Comparison of ENCODE assay signal across 25 cellular contexts in genomic region chr18:13246591-13246990, GRCh38. TPM values are rescaled to one million over a fixed set of nuclear protein-coding genes. Genes with fewer than 3 reads are reported as not detected.
"Had no signal": no experiment of that assay in that cellular context is flagged by ENCODE, and none has a peak within 500 bp of the region (broad histone marks: within the 10 kb centered on the region; RNA-seq: fewer than 3 reads in every experiment).

No MANE protein-coding gene starts in this region.

- H3K9me3 ChIP-seq: gastroesophageal sphincter, thoracic aorta, upper lobe of left lung had no signal

- H3K9me3 Mint-ChIP-seq: activated naive CD4-positive, alpha-beta T cell treated with anti-CD3 and anti-CD28 coated beads, Interleukin-2, amount 10 ng/mL, durations not matched to agents 7 days and 5 days; activated T-cell treated with anti-CD3 and anti-CD28 coated beads, Interleukin-2, amount 50 U/mL, for 24 hours; stimulated activated effector memory CD8-positive, alpha-beta T cell treated with anti-CD3 and anti-CD28 coated beads, Interleukin-12 subunit alpha, Interleukin-12 subunit beta, amount 100 ng/mL, for 72 hours; stimulated activated naive CD8-positive, alpha-beta T cell treated with anti-CD3 and anti-CD28 coated beads, Interleukin-15, Interleukin-2, amounts not matched to agents 100 ng/mL and 50 ng/mL, for 24 hours had no signal

- ATAC-seq: activated naive CD8-positive, alpha-beta T cell treated with anti-CD3 and anti-CD28 coated beads, Interleukin-2, amount 50 U/mL, for 24 hours; gastroesophageal sphincter; natural killer cell; right cardiac atrium; stimulated activated effector memory CD8-positive, alpha-beta T cell treated with anti-CD3 and anti-CD28 coated beads, Interleukin-12 subunit alpha, Interleukin-12 subunit beta, amount 100 ng/mL, for 72 hours had no signal

- H2AFZ ChIP-seq: neural progenitor cell had no signal

- H3K4me3 Mint-ChIP-seq: activated naive CD4-positive, alpha-beta T cell treated with anti-CD3 and anti-CD28 coated beads, Interleukin-2, amount 10 ng/mL, durations not matched to agents 7 days and 5 days; activated naive CD8-positive, alpha-beta T cell treated with anti-CD3 and anti-CD28 coated beads, Interleukin-2, amount 50 U/mL, for 24 hours; activated T-cell treated with anti-CD3 and anti-CD28 coated beads, Interleukin-2, amount 50 U/mL, for 24 hours; natural killer cell; neural progenitor cell; stimulated activated effector memory CD8-positive, alpha-beta T cell treated with anti-CD3 and anti-CD28 coated beads, Interleukin-12 subunit alpha, Interleukin-12 subunit beta, amount 100 ng/mL, for 72 hours; stimulated activated naive CD8-positive, alpha-beta T cell treated with anti-CD3 and anti-CD28 coated beads, Interleukin-15, Interleukin-2, amounts not matched to agents 100 ng/mL and 50 ng/mL, for 24 hours had no signal

- H3K36me3 Mint-ChIP-seq: activated naive CD4-positive, alpha-beta T cell treated with anti-CD3 and anti-CD28 coated beads, Interleukin-2, amount 10 ng/mL, durations not matched to agents 7 days and 5 days; natural killer cell; stimulated activated effector memory CD8-positive, alpha-beta T cell treated with anti-CD3 and anti-CD28 coated beads, Interleukin-12 subunit alpha, Interleukin-12 subunit beta, amount 100 ng/mL, for 72 hours had no signal

- H3K27ac Mint-ChIP-seq: activated naive CD4-positive, alpha-beta T cell treated with anti-CD3 and anti-CD28 coated beads, Interleukin-2, amount 10 ng/mL, durations not matched to agents 7 days and 5 days; activated naive CD8-positive, alpha-beta T cell treated with anti-CD3 and anti-CD28 coated beads, Interleukin-2, amount 50 U/mL, for 24 hours; activated T-cell treated with anti-CD3 and anti-CD28 coated beads, Interleukin-2, amount 50 U/mL, for 24 hours; natural killer cell; neural progenitor cell; stimulated activated effector memory CD8-positive, alpha-beta T cell treated with anti-CD3 and anti-CD28 coated beads, Interleukin-12 subunit alpha, Interleukin-12 subunit beta, amount 100 ng/mL, for 72 hours; stimulated activated naive CD8-positive, alpha-beta T cell treated with anti-CD3 and anti-CD28 coated beads, Interleukin-15, Interleukin-2, amounts not matched to agents 100 ng/mL and 50 ng/mL, for 24 hours had no signal

- H3K4me1 Mint-ChIP-seq: activated naive CD4-positive, alpha-beta T cell treated with anti-CD3 and anti-CD28 coated beads, Interleukin-2, amount 10 ng/mL, durations not matched to agents 7 days and 5 days; activated naive CD8-positive, alpha-beta T cell treated with anti-CD3 and anti-CD28 coated beads, Interleukin-2, amount 50 U/mL, for 24 hours; natural killer cell; stimulated activated effector memory CD8-positive, alpha-beta T cell treated with anti-CD3 and anti-CD28 coated beads, Interleukin-12 subunit alpha, Interleukin-12 subunit beta, amount 100 ng/mL, for 72 hours had no signal

- DNase-seq: activated CD4-positive, alpha-beta T cell treated with anti-CD3 and anti-CD28 coated beads for 4 hours; activated CD4-positive, alpha-beta T cell treated with anti-CD3 and anti-CD28 coated beads, Interleukin-2, amount 50 U/mL, for 4 hours; activated CD8-positive, alpha-beta memory T cell treated with anti-CD3 and anti-CD28 coated beads, Interleukin-2, amount 50 U/mL, for 4 hours; activated gamma-delta T cell; activated naive CD4-positive, alpha-beta T cell treated with anti-CD3 and anti-CD28 coated beads, Interleukin-2, amount 10 ng/mL, durations not matched to agents 7 days and 5 days; activated naive CD8-positive, alpha-beta T cell treated with anti-CD3 and anti-CD28 coated beads, Interleukin-2, amount 50 U/mL, for 24 hours; amygdala; central memory CD4-positive, alpha-beta T cell; hippocampal formation; mesendoderm; natural killer cell; right cardiac atrium; stimulated activated CD4-positive, alpha-beta T cell treated with anti-CD3 and anti-CD28 coated beads, Interleukin-12 subunit alpha, Interleukin-12 subunit beta, amount 100 ng/mL, for 4 hours; stimulated activated CD4-positive, alpha-beta T cell treated with anti-CD3 and anti-CD28 coated beads, Interleukin-4, amount 100 ng/mL, for 24 hours; T-helper 1 cell; upper lobe of left lung had no signal

- H3K27ac ChIP-seq: gastroesophageal sphincter, neural progenitor cell, skin epidermis, thoracic aorta, upper lobe of left lung had no signal

- H3K4me2 ChIP-seq: neural progenitor cell had no signal

- H3K4me3 ChIP-seq: gastroesophageal sphincter, lung, neural progenitor cell, skin epidermis, thoracic aorta, upper lobe of left lung had no signal

- H3K36me3 ChIP-seq: neural progenitor cell, thoracic aorta, upper lobe of left lung had no signal

- H3K27me3 Mint-ChIP-seq: activated naive CD4-positive, alpha-beta T cell treated with anti-CD3 and anti-CD28 coated beads, Interleukin-2, amount 10 ng/mL, durations not matched to agents 7 days and 5 days; activated naive CD8-positive, alpha-beta T cell treated with anti-CD3 and anti-CD28 coated beads, Interleukin-2, amount 50 U/mL, for 24 hours; activated T-cell treated with anti-CD3 and anti-CD28 coated beads, Interleukin-2, amount 50 U/mL, for 24 hours; stimulated activated naive CD8-positive, alpha-beta T cell treated with anti-CD3 and anti-CD28 coated beads, Interleukin-15, Interleukin-2, amounts not matched to agents 100 ng/mL and 50 ng/mL, for 24 hours had no signal

- H3K9ac ChIP-seq: neural progenitor cell had no signal

- H3K4me1 ChIP-seq: gastroesophageal sphincter, neural progenitor cell, upper lobe of left lung had no signal

- H3K27me3 ChIP-seq: gastroesophageal sphincter, neural progenitor cell, upper lobe of left lung had no signal

RNA-seq across cellular contexts. Expression of gene LDLRAD4, which starts 28.0 kb away (rescaled TPM):
- total RNA-seq: fibroblast of lung had no signal
- polyA plus RNA-seq: fibroblast of lung had no signal
